15 cellular contexts compared by ENCODE assay signal in the genomic region with DNA sequence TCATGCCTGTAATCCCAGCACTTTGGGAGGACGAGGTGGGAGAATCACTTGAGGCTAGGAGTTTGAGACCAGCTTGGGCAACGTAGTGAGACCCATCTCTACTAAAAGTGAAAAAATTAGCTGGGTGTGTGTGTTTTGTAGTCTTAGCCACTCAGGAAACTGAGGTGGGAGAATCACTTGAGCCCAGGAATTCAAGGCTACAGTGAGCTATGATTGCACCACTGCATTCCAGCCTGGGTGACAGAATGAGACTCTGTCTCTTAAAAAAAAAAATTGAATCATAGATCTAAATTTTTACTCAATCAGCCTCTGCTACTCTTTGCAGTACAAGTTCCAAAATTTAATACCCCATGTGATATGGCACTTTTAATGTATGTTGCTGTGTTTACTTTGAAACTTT.
DNase-seq lines count a peak whose midpoint lies in the region; ATAC-seq and TF ChIP-seq lines count a peak whose summit lies in the region.
"Had no signal": no experiment of that assay in that cellular context is flagged by ENCODE, and none has a peak within 500 bp of the region (broad histone marks: within the 10 kb centered on the region; RNA-seq: fewer than 3 reads in every experiment).

No MANE protein-coding gene starts in this region.

- H3K4me3 Mint-ChIP-seq in natural killer cell (no peak overlapping the region), immature natural killer cell (peak overlapping the region in 2 of 5 donors; percentile 17 to 46)
- no peak overlapping the region for H3K4me3 Mint-ChIP-seq in natural killer cell treated with Interleukin-12 subunit alpha and Interleukin-12 subunit beta and Interleukin-15 and Interleukin-18, amount 100 ng/mL, for 72 hours

- ATAC-seq in natural killer cell, result no peak
- no peak for ATAC-seq in natural killer cell treated with Interleukin-12 subunit alpha and Interleukin-12 subunit beta and Interleukin-15 and Interleukin-18, amount 100 ng/mL, for 72 hours
- ATAC-seq in HG03039 (IDR thresholded peaks at IDR 0.05; ENCODE audit: unreplicated experiment), result no peak

- H3K36me3 Mint-ChIP-seq in natural killer cell (no peaks in the 10 kb centered on the region), immature natural killer cell (peaks cover 0 to 4% (median 4%) of the 10 kb centered on the region in 3 donors)
- no peaks in the 10 kb centered on the region for H3K36me3 Mint-ChIP-seq in natural killer cell treated with Interleukin-12 subunit alpha and Interleukin-12 subunit beta and Interleukin-15 and Interleukin-18, amount 100 ng/mL, for 72 hours

- no peaks in the 10 kb centered on the region for H3K27me3 ChIP-seq in smooth muscle cell (ENCODE audit: low read depth)

- DNase-seq in natural killer cell, result no peak
- DNase-seq in natural killer cell treated with Interleukin-12 subunit alpha and Interleukin-12 subunit beta and Interleukin-15 and Interleukin-18, amount 100 ng/mL, for 72 hours (ENCODE audit: low spot score), result no peak
- peak; percentile 15 for DNase-seq in amniotic epithelial cell (ENCODE audit: low read depth)
- no peak for DNase-seq in immature natural killer cell
- no peak for DNase-seq in smooth muscle cell (lab: John Stamatoyannopoulos, UW; ENCODE audit: unreplicated experiment)
- DNase-seq in activated CD4-positive, alpha-beta T cell treated with anti-CD3 and anti-CD28 coated beads, Interleukin-2, amount 50 U/mL, for 4 hours, result no peak
- no peak for DNase-seq in DMS153 treated with DMSO at 0.1 percent for 48 hours (lab: John Stamatoyannopoulos, UW; ENCODE audit: unreplicated experiment)
- DNase-seq: COR-L47, HCEC 1CT, KG1, NCI-H1048, NCI-H1436 treated with DMSO at 0.1 percent for 48 hours, NCI-H2081, NCI-H510A treated with DMSO at 0.1 percent for 48 hours had no signal

- no peaks in the 10 kb centered on the region for H3K36me3 ChIP-seq in smooth muscle cell (ENCODE audit: low read depth)

- intact Hi-C loops in natural killer cell (cut with micrococcal nuclease), result loop anchor here (5.0 kb wide), 2 partner anchors 38 to 103 kb away; no protein-coding TSS in a partner anchor

- H3K4me1 Mint-ChIP-seq in natural killer cell (peaks cover 40 to 48% of the 10 kb centered on the region in 2 donors), immature natural killer cell (peaks cover 55 to 73% of the 10 kb centered on the region in 2 donors)
- H3K4me1 Mint-ChIP-seq in natural killer cell treated with Interleukin-12 subunit alpha and Interleukin-12 subunit beta and Interleukin-15 and Interleukin-18, amount 100 ng/mL, for 72 hours (ENCODE audit: low read depth in 2 of 2), result peaks cover 22 to 34% of the 10 kb centered on the region in 2 donors

- 69% methylated on average over 2 of the region's 2 CpGs for WGBS in smooth muscle cell (ENCODE audit: low lambda C conversion rate)

- H4K20me1 ChIP-seq in smooth muscle cell (ENCODE audit: low read depth), result no peaks in the 10 kb centered on the region

- TF ChIP-seq CTCF in natural killer cell (IDR thresholded peaks at IDR 0.05), result no peak
- TF ChIP-seq CTCF in smooth muscle cell (IDR thresholded peaks at IDR 0.05; ENCODE audit: borderline replicate concordance, insufficient read depth, poor library complexity, severe bottlenecking), result no peak

- peak overlapping the region; percentile 51 for H3K4me2 ChIP-seq in smooth muscle cell

- no peaks in the 10 kb centered on the region for H3K9me3 ChIP-seq in smooth muscle cell (replicated peaks; ENCODE audit: low read depth)

- H3K9me3 Mint-ChIP-seq in natural killer cell (no peaks in the 10 kb centered on the region), immature natural killer cell (no peaks in the 10 kb centered on the region)
- no peaks in the 10 kb centered on the region for H3K9me3 Mint-ChIP-seq in natural killer cell treated with Interleukin-12 subunit alpha and Interleukin-12 subunit beta and Interleukin-15 and Interleukin-18, amount 100 ng/mL, for 72 hours

- H3K27me3 Mint-ChIP-seq in natural killer cell (ENCODE audit: low read depth in 2 of 2) (no peaks in the 10 kb centered on the region), immature natural killer cell (ENCODE audit: low read depth in 3 of 3) (peaks cover 0 to 4% (median 3%) of the 10 kb centered on the region in 3 donors)
- H3K27me3 Mint-ChIP-seq in natural killer cell treated with Interleukin-12 subunit alpha and Interleukin-12 subunit beta and Interleukin-15 and Interleukin-18, amount 100 ng/mL, for 72 hours, result no peaks in the 10 kb centered on the region

- peak overlapping the region; percentile 64 for H3K27ac ChIP-seq in smooth muscle cell (ENCODE audit: low read depth)

- H2AFZ ChIP-seq in smooth muscle cell (ENCODE audit: low read depth), result no peak overlapping the region

- H3K9ac ChIP-seq in smooth muscle cell (ENCODE audit: low read depth), result no peak overlapping the region

- peak overlapping the region; percentile 15 to 56 for H3K27ac Mint-ChIP-seq in natural killer cell
- no peak overlapping the region for H3K27ac Mint-ChIP-seq in natural killer cell treated with Interleukin-12 subunit alpha and Interleukin-12 subunit beta and Interleukin-15 and Interleukin-18, amount 100 ng/mL, for 72 hours
- H3K27ac Mint-ChIP-seq in immature natural killer cell, result peak overlapping the region in 4 of 6 donors; percentile 28 to 66 (median 45)

- H3K4me1 ChIP-seq in smooth muscle cell (ENCODE audit: low read depth), result peaks cover 11% of the 10 kb centered on the region

- no peak overlapping the region for H3K4me3 ChIP-seq in smooth muscle cell

- H3F3A ChIP-seq in smooth muscle cell (ENCODE audit: low read depth), result no peaks in the 10 kb centered on the region

- no peaks in the 10 kb centered on the region for H3K79me2 ChIP-seq in smooth muscle cell (ENCODE audit: low read depth)

Comparison
In these comparisons a context has a peak if more than half of its experiments do, and no peak if none do; other contexts are left out.
1. H3K27ac Mint-ChIP-seq: peak in natural killer cell (2 of 2) and immature natural killer cell (4 of 6); none in natural killer cell treated with Interleukin-12 subunit alpha and Interleukin-12 subunit beta and Interleukin-15 and Interleukin-18, amount 100 ng/mL, for 72 hours (0 of 2).